In genomic region chr10:132465193-132465888, GRCh38 we compare ENCODE assay signal across 17 cellular contexts.
A peak's percentile ranks its signal among the peaks of the same experiment; 100 is the strongest.
DNase-seq lines count a peak whose midpoint lies in the region; ATAC-seq and TF ChIP-seq lines count a peak whose summit lies in the region.
"Had no signal": no experiment of that assay in that cellular context is flagged by ENCODE, and none has a peak within 500 bp of the region (broad histone marks: within the 10 kb centered on the region; RNA-seq: fewer than 3 reads in every experiment).

No MANE protein-coding gene starts in this region.

- H3K4me3 ChIP-seq in breast epithelium (no peak overlapping the region), mammary epithelial cell (replicated peaks in 1 of 3; ENCODE audit: insufficient read depth in 1 of 3, low read depth in 2 of 3, low read length in 3 of 3) (no peak overlapping the region), left ventricle myocardium inferior (peak overlapping the region; percentile 43)
- H3K4me3 ChIP-seq: pancreas had no signal

- H3K4me2 ChIP-seq in mammary epithelial cell (ENCODE audit: insufficient read depth, low read depth, low read length), result no peak overlapping the region

- TF ChIP-seq CTCF in breast epithelium (IDR thresholded peaks at IDR 0.05) (no peak), mammary epithelial cell (conservative IDR thresholded peaks at IDR 0.05 in 1 of 2, IDR thresholded peaks at IDR 0.05 in 1 of 2; ENCODE audit: extremely low read depth in 1 of 2, insufficient read depth in 1 of 2, low read depth in 1 of 2, low read length in 2 of 2) (no peak), left ventricle myocardium inferior (IDR thresholded peaks at IDR 0.05; ENCODE audit: borderline replicate concordance) (no peak)

- intact Hi-C loops in breast epithelium (cut with DNase I; ENCODE audit: low total_unique reads), result loop anchor here (10.0 kb wide), 1 partner anchor 59 kb away; no protein-coding TSS in a partner anchor
- intact Hi-C loops in mammary epithelial cell (cut with micrococcal nuclease), result no loop called here
- intact Hi-C loops in left ventricle myocardium inferior (cut with micrococcal nuclease), result no loop called here
- intact Hi-C loops in sciatic nerve (cut with DNase I), result no loop called here

- no peak overlapping the region for H2AFZ ChIP-seq in mammary epithelial cell (ENCODE audit: low read depth, low read length)

- no peak for TF ChIP-seq POLR2A in breast epithelium (IDR thresholded peaks at IDR 0.05)

- H3K9ac ChIP-seq in mammary epithelial cell (ENCODE audit: insufficient read depth, low read length), result no peak overlapping the region

- dilution Hi-C loops in mammary epithelial cell (cut with HindIII; ENCODE audit: low sequenced_read_pairs), result no loop called here

- BruUV-seq in mammary epithelial cell (replicated peaks; lab: Mats Ljungman, UMichigan), result no TSS peak

- CTCF ChIA-PET in mammary epithelial cell (lab: Charles Lee; ENCODE audit: low non-redundant PET), result no interaction called here

- DNase-seq in breast epithelium (ENCODE audit: low spot score in 2 of 2) (no peak), mammary epithelial cell (no peak), left ventricle myocardium inferior (no peak), sciatic nerve (ENCODE audit: low spot score) (no peak), foreskin melanocyte (no peak), pons (ENCODE audit: low spot score) (no peak), NCI-H774 (lab: John Stamatoyannopoulos, UW) (no peak)
- DNase-seq in activated effector memory CD4-positive, alpha-beta T cell treated with anti-CD3 and anti-CD28 coated beads, Interleukin-2, amount 50 U/mL, for 16 hours, result no peak
- DNase-seq: activated CD8-positive, alpha-beta T cell treated with anti-CD3 and anti-CD28 coated beads, Interleukin-2, amount 10 ng/mL, durations not matched to agents 7 days and 5 days; activated gamma-delta T cell treated with Interleukin-2 at 50 U/mL for 16 hours; CD4-positive, alpha-beta memory T cell; mesendoderm; NCI-H2171; SIG-M5; stimulated activated CD4-positive, alpha-beta T cell treated with anti-CD3 and anti-CD28 coated beads, Interleukin-1b, Interleukin-23, amount 100 ng/mL, for 48 hours; stimulated activated CD8-positive, alpha-beta memory T cell treated with anti-CD3 and anti-CD28 coated beads, Interleukin-4, amount 100 ng/mL, for 48 hours had no signal

- H3K27ac ChIP-seq in breast epithelium (peak overlapping the region; percentile 90 to 95), mammary epithelial cell (ENCODE audit: insufficient read depth, low read depth, low read length) (no peak overlapping the region), left ventricle myocardium inferior (replicated peaks) (peak overlapping the region; percentile 98)

- H3K36me3 ChIP-seq in breast epithelium, result no peaks in the 10 kb centered on the region
- H3K36me3 ChIP-seq in mammary epithelial cell (ENCODE audit: insufficient read depth, low read length), result no peaks in the 10 kb centered on the region
- no peaks in the 10 kb centered on the region for H3K36me3 ChIP-seq in left ventricle myocardium inferior
- H3K36me3 ChIP-seq: pancreas had no signal

- ATAC-seq in sciatic nerve, result peak; percentile 0
- ATAC-seq: activated CD8-positive, alpha-beta T cell treated with anti-CD3 and anti-CD28 coated beads, Interleukin-2, amount 10 ng/mL, durations not matched to agents 7 days and 5 days had no signal

- 89% methylated on average over 15 of the region's 35 CpGs for WGBS in mammary epithelial cell (ENCODE audit: low coverage, missing lambda C conversion rate)

- H4K20me1 ChIP-seq in mammary epithelial cell (ENCODE audit: insufficient read depth, low read length), result no peaks in the 10 kb centered on the region

- H3K4me1 ChIP-seq in breast epithelium, result peaks cover 10 to 14% of the 10 kb centered on the region in 2 donors
- H3K4me1 ChIP-seq in mammary epithelial cell (ENCODE audit: insufficient read depth, low read length), result peaks cover 4% of the 10 kb centered on the region
- H3K4me1 ChIP-seq in left ventricle myocardium inferior, result peaks cover 87% of the 10 kb centered on the region

- H3K79me2 ChIP-seq in mammary epithelial cell (ENCODE audit: insufficient read depth, low read length), result no peaks in the 10 kb centered on the region

- H3K27me3 ChIP-seq in breast epithelium (peaks cover 0 to 4% of the 10 kb centered on the region in 2 donors), mammary epithelial cell (ENCODE audit: insufficient read depth, low read length) (no peaks in the 10 kb centered on the region), left ventricle myocardium inferior (ENCODE audit: low read depth) (no peaks in the 10 kb centered on the region)
- H3K27me3 ChIP-seq: pancreas had no signal

- in situ Hi-C loops in mammary epithelial cell (cut with MboI; ENCODE audit: low sequenced_read_pairs in 2 of 2), result no loop called here

- H3K9me3 ChIP-seq in breast epithelium (no peaks in the 10 kb centered on the region), mammary epithelial cell (replicated peaks; ENCODE audit: insufficient read depth, low read length) (no peaks in the 10 kb centered on the region), left ventricle myocardium inferior (replicated peaks) (no peaks in the 10 kb centered on the region)
- H3K9me3 ChIP-seq: pancreas had no signal
